Comparison of ENCODE assay signal across 25 cellular contexts in the genomic region with DNA sequence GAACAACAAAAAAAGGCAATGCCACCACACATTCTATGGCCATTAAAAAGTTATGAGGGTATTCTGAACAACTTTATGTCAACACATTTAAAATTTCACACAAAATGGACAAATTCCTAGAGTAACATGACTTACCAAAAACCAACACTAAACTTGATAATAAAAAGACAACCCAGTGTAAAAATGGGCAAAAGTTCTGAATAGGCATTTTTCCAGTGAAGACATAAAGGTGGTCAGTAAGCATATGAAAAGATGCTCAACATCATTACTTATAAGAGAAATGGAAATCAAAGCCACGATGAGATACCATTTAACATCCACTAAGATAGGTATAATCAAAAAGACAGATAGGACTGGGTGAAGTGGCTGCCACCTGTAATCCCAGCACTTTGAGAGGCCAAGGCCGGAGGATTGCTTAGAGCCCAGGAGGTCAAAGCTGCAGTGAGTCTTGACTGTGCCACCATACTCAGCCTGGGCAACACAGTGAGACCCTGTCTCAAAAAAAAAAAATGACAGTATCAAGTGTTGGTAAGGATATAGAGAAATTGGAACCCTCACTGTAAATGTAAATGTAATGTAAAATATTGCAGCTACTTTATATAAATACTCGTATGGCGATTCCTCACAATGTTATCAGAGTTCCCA.
DNase-seq lines count a peak whose midpoint lies in the region; ATAC-seq, FAIRE-seq and TF ChIP-seq lines count a peak whose summit lies in the region.
"Had no signal": no experiment of that assay in that cellular context is flagged by ENCODE, and none has a peak within 500 bp of the region (broad histone marks: within the 10 kb centered on the region; RNA-seq: fewer than 3 reads in every experiment).

No MANE protein-coding gene starts in this region.

- POLR2A ChIA-PET in HEK293 (lab: Yijun Ruan, JAX) (no interaction called here), K562 (lab: Yijun Ruan, JAX) (interaction anchor here (0.7 kb wide), 1 partner anchor 14 kb away, joined by 4 read pairs; no protein-coding TSS in a partner anchor)

- no peak for TF ChIP-seq EP300 in K562 (IDR thresholded peaks at IDR 0.05; ENCODE audit: low read length)

- no peak overlapping the region for H3K27ac ChIP-seq in HEK293 (ENCODE audit: extremely low read depth, low read depth, low read length)
- no peak overlapping the region for H3K27ac ChIP-seq in K562 (ENCODE audit: extremely low read depth, low read depth, low read length)
- H3K27ac ChIP-seq: BLaER1 had no signal

- no peak overlapping the region for H3K4me2 ChIP-seq in K562 (ENCODE audit: insufficient read depth, low read length)
- H3K4me2 ChIP-seq: BLaER1 had no signal

- no peak overlapping the region for H3K9ac ChIP-seq in K562 (ENCODE audit: insufficient read depth in 1 of 2, low read depth in 2 of 2, low read length in 2 of 2)
- H3K9ac ChIP-seq: BLaER1 had no signal

- peaks cover 7% of the 10 kb centered on the region for H3K4me1 Mint-ChIP-seq in chondrocyte (ENCODE audit: low read depth)
- peaks cover 11% of the 10 kb centered on the region for H3K4me1 Mint-ChIP-seq in activated T-cell treated with anti-CD3 and anti-CD28 coated beads, Interleukin-2, amount 50 U/mL, for 24 hours (ENCODE audit: low read depth)

- H3K9me3 ChIP-seq in HEK293 (ENCODE audit: control insufficient read depth, insufficient read depth, low read depth, low read length): no peaks in the 10 kb centered on the region
- no peaks in the 10 kb centered on the region for H3K9me3 ChIP-seq in K562 (replicated peaks; ENCODE audit: control insufficient read depth, insufficient read depth, low read depth, low read length)
- H3K9me3 ChIP-seq: BE2C had no signal

- H3K36me3 ChIP-seq in HEK293 (ENCODE audit: control insufficient read depth in 2 of 2, insufficient read depth in 1 of 2, low read length in 2 of 2) (no peaks in the 10 kb centered on the region), K562 (ENCODE audit: control insufficient read depth, insufficient read depth, low read length) (no peaks in the 10 kb centered on the region)
- H3K36me3 ChIP-seq: BE2C had no signal

- H3K79me2 ChIP-seq in K562 (ENCODE audit: control insufficient read depth, insufficient read depth, low read length): no peaks in the 10 kb centered on the region

- no peak for ATAC-seq in K562
- ATAC-seq: GM12878 had no signal

- H3K4me3 Mint-ChIP-seq in chondrocyte (ENCODE audit: unreplicated experiment): no peak overlapping the region
- no peak overlapping the region for H3K4me3 Mint-ChIP-seq in activated T-cell treated with anti-CD3 and anti-CD28 coated beads, Interleukin-2, amount 50 U/mL, for 24 hours
- H3K4me3 Mint-ChIP-seq: CD14-positive monocyte; CD4-positive, alpha-beta memory T cell; CD4-positive, CD25-positive, alpha-beta regulatory T cell; CD8-positive, alpha-beta memory T cell had no signal

- H4K20me1 ChIP-seq in K562 (replicated peaks; ENCODE audit: control insufficient read depth, insufficient read depth, low read length): no peaks in the 10 kb centered on the region
- H4K20me1 ChIP-seq: BLaER1 had no signal

- no peak overlapping the region for H2AFZ ChIP-seq in K562 (ENCODE audit: low read depth, low read length)

- H3K4me3 ChIP-seq in HEK293 (ENCODE audit: low read depth, low read length) (no peak overlapping the region), K562 (no peak overlapping the region)
- H3K4me3 ChIP-seq: BLaER1, GM12878 had no signal

- TF ChIP-seq RAD21 in K562 (CRISPR knock-in tag; conservative IDR thresholded peaks at IDR 0.05 in 1 of 2, IDR thresholded peaks at IDR 0.05 in 1 of 2): no peak

- TF ChIP-seq CTCF in HEK293 (tag by site-specific recombination; IDR thresholded peaks at IDR 0.05) (no peak), K562 (IDR thresholded peaks at IDR 0.05 in 2 of 3, conservative IDR thresholded peaks at IDR 0.05 in 1 of 3; ENCODE audit: insufficient read depth in 2 of 3, low read depth in 1 of 3, low read length in 3 of 3) (no peak), chondrocyte (IDR thresholded peaks at IDR 0.05) (no peak)

- DNase-seq in H54 (ENCODE audit: insufficient read length, low spot score) (no peak), K562 (ENCODE audit: extremely low read depth in 1 of 4, low spot score in 3 of 4) (no peak), chondrocyte (ENCODE audit: low spot score) (no peak)
- no peak for DNase-seq in activated T-cell treated with anti-CD3 and anti-CD28 coated beads, Interleukin-2, amount 50 U/mL, for 24 hours
- DNase-seq: 8988T; ACHN; BE2C; C1 segment of cervical spinal cord; CD4-positive, alpha-beta memory T cell; CD4-positive, CD25-positive, alpha-beta regulatory T cell; CD8-positive, alpha-beta memory T cell; COR-L47; DMS 273 treated with DMSO at 0.1 percent for 48 hours; DMS153; DMS53; DMS79; DND-41; EL; GDM1 had no signal

- H3K4me1 ChIP-seq in HEK293 (ENCODE audit: control insufficient read depth, insufficient read depth, low read length) (no peaks in the 10 kb centered on the region), K562 (replicated peaks in 1 of 2; ENCODE audit: control insufficient read depth in 2 of 2, insufficient read depth in 2 of 2, low read length in 2 of 2) (no peaks in the 10 kb centered on the region)
- H3K4me1 ChIP-seq: BE2C, BLaER1 had no signal

- peak; percentile 88 for FAIRE-seq in H54 (lab: Jason Lieb, UNC)
- no peak for FAIRE-seq in K562 (lab: Jason Lieb, UNC)
- FAIRE-seq: A204.1, GM12878, GM12892 had no signal

- H3K27me3 ChIP-seq in K562 (ENCODE audit: control insufficient read depth in 2 of 2, insufficient read depth in 2 of 2, low read length in 2 of 2): no peaks in the 10 kb centered on the region
- H3K27me3 ChIP-seq: BE2C, BLaER1 had no signal

- 86% methylated on average over 4 of the region's 4 CpGs for WGBS in K562 (ENCODE audit: insufficient coverage, low coverage, missing lambda C conversion rate)

- peaks cover 4% of the 10 kb centered on the region for H3K36me3 Mint-ChIP-seq in chondrocyte (ENCODE audit: low read depth)
- H3K36me3 Mint-ChIP-seq in activated T-cell treated with anti-CD3 and anti-CD28 coated beads, Interleukin-2, amount 50 U/mL, for 24 hours (ENCODE audit: low read depth): peaks cover 3% of the 10 kb centered on the region

- no peak overlapping the region for H3K27ac Mint-ChIP-seq in chondrocyte (ENCODE audit: unreplicated experiment)
- no peak overlapping the region for H3K27ac Mint-ChIP-seq in activated T-cell treated with anti-CD3 and anti-CD28 coated beads, Interleukin-2, amount 50 U/mL, for 24 hours
- H3K27ac Mint-ChIP-seq: CD4-positive, alpha-beta memory T cell; CD4-positive, CD25-positive, alpha-beta regulatory T cell; CD8-positive, alpha-beta memory T cell had no signal

- no peak for TF ChIP-seq POLR2A in H54 (IDR thresholded peaks at IDR 0.05; ENCODE audit: low read depth, low read length)
- TF ChIP-seq POLR2A in K562 (conservative IDR thresholded peaks at IDR 0.05): no peak

- in situ Hi-C loops in K562 (cut with MboI): no loop called here

- no peaks in the 10 kb centered on the region for H3K27me3 Mint-ChIP-seq in chondrocyte (ENCODE audit: low read depth)
- no peaks in the 10 kb centered on the region for H3K27me3 Mint-ChIP-seq in activated T-cell treated with anti-CD3 and anti-CD28 coated beads, Interleukin-2, amount 50 U/mL, for 24 hours
- H3K27me3 Mint-ChIP-seq: CD4-positive, alpha-beta memory T cell; CD4-positive, CD25-positive, alpha-beta regulatory T cell; CD8-positive, alpha-beta memory T cell had no signal

- peaks cover 11% of the 10 kb centered on the region for H3K9me3 Mint-ChIP-seq in chondrocyte (ENCODE audit: low read depth)
- H3K9me3 Mint-ChIP-seq in activated T-cell treated with anti-CD3 and anti-CD28 coated beads, Interleukin-2, amount 50 U/mL, for 24 hours: no peaks in the 10 kb centered on the region
- H3K9me3 Mint-ChIP-seq: CD4-positive, CD25-positive, alpha-beta regulatory T cell; CD8-positive, alpha-beta memory T cell had no signal

- CTCF ChIA-PET in HEK293 (lab: Yijun Ruan, JAX): no interaction called here
- CTCF ChIA-PET in K562 (lab: Yijun Ruan, JAX; ENCODE audit: low intra/inter-chr PET ratio): no interaction called here

- no peaks in the 10 kb centered on the region for H3K9me1 ChIP-seq in K562 (ENCODE audit: control insufficient read depth, insufficient read depth, low read length)

- intact Hi-C loops in K562 (cut with micrococcal nuclease): no loop called here

- no TSS peak for BruUV-seq in K562 (replicated peaks; lab: Mats Ljungman, UMichigan)

TF ChIP-seq in HEK293, 187 proteins besides CTCF, POLR2A, EP300 and RAD21:
- no peak for TF ChIP-seq ZNF785 (tag by site-specific recombination; IDR thresholded peaks at IDR 0.05)
- 0 out of 2 replicates have a peak, but pooled peaks have one; percentile 43 for TF ChIP-seq ZNF121 (tag by site-specific recombination; IDR thresholded peaks at IDR 0.05)

TF ChIP-seq in K562, 482 proteins besides CTCF, POLR2A, EP300 and RAD21 (continues in another document):
- TF ChIP-seq HNRNPUL1 (IDR thresholded peaks at IDR 0.05; ENCODE audit: low read length) (no peak), AFF1 (IDR thresholded peaks at IDR 0.05; ENCODE audit: low read depth in 1 of 2, partially characterized antibody in 2 of 2) (peak in 1 of 2 experiments; percentile 97)
